ENCODE assay signal across 8 cellular contexts in genomic region chr1:107056426-107057196, GRCh38. TPM values are rescaled to one million over a fixed set of nuclear protein-coding genes. Genes with fewer than 3 reads are reported as not detected.
DNase-seq lines count a peak whose midpoint lies in the region; ATAC-seq lines count a peak whose summit lies in the region.

PRMT6 (plus strand) TSS chr1:107056674; CDS start chr1:107056716, 42 bp downstream.

- POLR2A ChIA-PET in CD8-positive, alpha-beta memory T cell (lab: Charles Lee): no interaction called here

- no peaks in the 10 kb centered on the region for H3K36me3 ChIP-seq in CD8-positive, alpha-beta memory T cell (ENCODE audit: insufficient read depth, low read length)
- no peaks in the 10 kb centered on the region for H3K36me3 ChIP-seq in endocrine pancreas (ENCODE audit: control insufficient read depth, insufficient read depth, low read length)

- peak within 1 kb of the TSS; percentile 83 to 98 (median 96) for H3K27ac Mint-ChIP-seq in CD8-positive, alpha-beta memory T cell

- H3K27me3 Mint-ChIP-seq in CD8-positive, alpha-beta memory T cell: no peaks in the 10 kb centered on the region

- H3K27me3 ChIP-seq in CD8-positive, alpha-beta memory T cell (ENCODE audit: insufficient read depth, low read length, poor library complexity, severe bottlenecking): no peaks in the 10 kb centered on the region
- no peaks in the 10 kb centered on the region for H3K27me3 ChIP-seq in endocrine pancreas (ENCODE audit: control insufficient read depth, insufficient read depth, low read length)

- peaks cover 13% of the 10 kb centered on the region for H3K4me1 ChIP-seq in CD8-positive, alpha-beta memory T cell (ENCODE audit: insufficient read depth, low read length)
- peaks cover 16% of the 10 kb centered on the region for H3K4me1 ChIP-seq in endocrine pancreas (ENCODE audit: control insufficient read depth, insufficient read depth, low read length)

- H3K27ac ChIP-seq in CD8-positive, alpha-beta memory T cell (ENCODE audit: low read depth, low read length): peak within 1 kb of the TSS; percentile 85

- H3K36me3 Mint-ChIP-seq in CD8-positive, alpha-beta memory T cell: peaks cover 3 to 32% (median 3%) of the 10 kb centered on the region in 3 donors

- CTCF ChIA-PET in CD8-positive, alpha-beta memory T cell (lab: Charles Lee): interaction anchor here (1.0 kb wide), 1 partner anchor 13 kb away, joined by 3 read pairs; no protein-coding TSS in a partner anchor

- peak within 1 kb of the TSS; percentile 95 to 99 (median 97) for H3K4me3 Mint-ChIP-seq in CD8-positive, alpha-beta memory T cell

- H3K9ac ChIP-seq in endocrine pancreas (ENCODE audit: control insufficient read depth, insufficient read depth, low read length): peak within 1 kb of the TSS; percentile 92

- H3K4me3 ChIP-seq in CD8-positive, alpha-beta memory T cell (ENCODE audit: low read length): peak within 1 kb of the TSS; percentile 92
- peak within 1 kb of the TSS; percentile 70 for H3K4me3 ChIP-seq in endocrine pancreas (ENCODE audit: control insufficient read depth, insufficient read depth, low read length)

- H3K9me3 Mint-ChIP-seq in CD8-positive, alpha-beta memory T cell: no peaks in the 10 kb centered on the region

- peaks cover 29 to 41% (median 30%) of the 10 kb centered on the region in 3 donors for H3K4me1 Mint-ChIP-seq in CD8-positive, alpha-beta memory T cell

- peak; percentile 61 to 88 (median 79) for DNase-seq in CD8-positive, alpha-beta memory T cell
- DNase-seq in HPDE6-E6E7 (ENCODE audit: extremely low spot score) (peak; percentile 54), NOMO-1 (lab: John Stamatoyannopoulos, UW; ENCODE audit: unreplicated experiment in 2 of 2) (peak; percentile 85 to 92), mesenteric fat pad (ENCODE audit: low spot score) (peak; percentile 91)
- peak; percentile 54 to 67 (median 66) for DNase-seq in activated CD8-positive, alpha-beta memory T cell treated with anti-CD3 and anti-CD28 coated beads for 48 hours (ENCODE audit: low read depth in 2 of 3, low spot score in 2 of 3)
- DNase-seq in stimulated activated CD8-positive, alpha-beta memory T cell treated with anti-CD3 and anti-CD28 coated beads, Interleukin-15, amount 100 ng/mL, for 1 hour (ENCODE audit: low read depth): peak; percentile 66

- peak; percentile 90 for ATAC-seq in GM19463 (IDR thresholded peaks at IDR 0.05; ENCODE audit: unreplicated experiment)

- no peaks in the 10 kb centered on the region for H3K9me3 ChIP-seq in CD8-positive, alpha-beta memory T cell (ENCODE audit: low read length)
- no peaks in the 10 kb centered on the region for H3K9me3 ChIP-seq in endocrine pancreas (ENCODE audit: control insufficient read depth, low read length)

RNA-seq across cellular contexts. Expression of gene PRMT6, which starts in this region (rescaled TPM):
- total RNA-seq in CD8-positive, alpha-beta memory T cell: 10 to 100 TPM; 24.1 to 26.8 TPM
- 17.4 TPM for polyA plus RNA-seq in CD8-positive, alpha-beta memory T cell
- total RNA-seq in mesenteric fat pad: 6.5 TPM

Comparison
In these comparisons a context has a peak if more than half of its experiments do, and no peak if none do; other contexts are left out.
1. Peak in every context shown above with its lines: DNase-seq, ATAC-seq, H3K4me3 ChIP-seq and H3K27ac ChIP-seq.